In genomic region chr12:124352839-124353238, GRCh38 we compare ENCODE assay signal across 13 cellular contexts. TPM values are rescaled to one million over a fixed set of nuclear protein-coding genes. Genes with fewer than 3 reads are reported as not detected.
DNase-seq lines count a peak whose midpoint lies in the region; ATAC-seq, FAIRE-seq and TF ChIP-seq lines count a peak whose summit lies in the region.
"Had no signal": no experiment of that assay in that cellular context is flagged by ENCODE, and none has a peak within 500 bp of the region (broad histone marks: within the 10 kb centered on the region; RNA-seq: fewer than 3 reads in every experiment).

No MANE protein-coding gene starts in this region.

- peak overlapping the region; percentile 2 for H3K27ac Mint-ChIP-seq in activated T-cell treated with anti-CD3 and anti-CD28 coated beads, Interleukin-2, amount 50 U/mL, for 24 hours
- H3K27ac Mint-ChIP-seq in WTC11 = no peak overlapping the region
- H3K27ac Mint-ChIP-seq in CD4-positive, alpha-beta T cell = no peak overlapping the region

- peaks cover 87% of the 10 kb centered on the region for H3K36me3 Mint-ChIP-seq in activated T-cell treated with anti-CD3 and anti-CD28 coated beads, Interleukin-2, amount 50 U/mL, for 24 hours (ENCODE audit: low read depth)
- H3K36me3 Mint-ChIP-seq in WTC11 = peaks cover 28% of the 10 kb centered on the region
- peaks cover 59% of the 10 kb centered on the region for H3K36me3 Mint-ChIP-seq in CD4-positive, alpha-beta T cell (ENCODE audit: low read depth)

- no peak for FAIRE-seq in kidney (lab: Jason Lieb, UNC)

- H3K4me1 ChIP-seq in kidney (ENCODE audit: control insufficient read depth in 1 of 2, insufficient read depth in 1 of 2, low read depth in 1 of 2, low read length in 2 of 2) = peaks cover 11% of the 10 kb centered on the region in 2 donors

- H3K27me3 Mint-ChIP-seq in activated T-cell treated with anti-CD3 and anti-CD28 coated beads, Interleukin-2, amount 50 U/mL, for 24 hours = no peaks in the 10 kb centered on the region
- no peaks in the 10 kb centered on the region for H3K27me3 Mint-ChIP-seq in WTC11 (ENCODE audit: low read depth)
- no peaks in the 10 kb centered on the region for H3K27me3 Mint-ChIP-seq in CD4-positive, alpha-beta T cell

- H3K27me3 ChIP-seq in CD4-positive, alpha-beta T cell (ENCODE audit: control insufficient read depth, insufficient read depth, low read length) = no peaks in the 10 kb centered on the region
- H3K27me3 ChIP-seq: tibial artery had no signal

- no peaks in the 10 kb centered on the region for H3K9me3 Mint-ChIP-seq in activated T-cell treated with anti-CD3 and anti-CD28 coated beads, Interleukin-2, amount 50 U/mL, for 24 hours
- no peaks in the 10 kb centered on the region for H3K9me3 Mint-ChIP-seq in WTC11
- H3K9me3 Mint-ChIP-seq in CD4-positive, alpha-beta T cell = no peaks in the 10 kb centered on the region

- intact Hi-C loops in kidney (cut with DNase I) = no loop called here
- intact Hi-C loops in CD4-positive, alpha-beta T cell (cut with DNase I, micrococcal nuclease) = no loop called here

- POLR2A ChIA-PET in WTC11 (lab: Charles Lee) = no interaction called here
- POLR2A ChIA-PET in HEK293T (lab: Yijun Ruan, JAX) = no interaction called here
- POLR2A ChIA-PET in CD4-positive, alpha-beta T cell (lab: Charles Lee) = no interaction called here

- H3K9me3 ChIP-seq in kidney (ENCODE audit: control insufficient read depth in 1 of 2, low read length in 2 of 2) = no peaks in the 10 kb centered on the region
- H3K9me3 ChIP-seq in CD4-positive, alpha-beta T cell (ENCODE audit: control insufficient read depth, low read length) = no peaks in the 10 kb centered on the region
- H3K9me3 ChIP-seq: tibial artery had no signal

- H3K4me3 Mint-ChIP-seq in activated T-cell treated with anti-CD3 and anti-CD28 coated beads, Interleukin-2, amount 50 U/mL, for 24 hours = no peak overlapping the region
- H3K4me3 Mint-ChIP-seq in WTC11 = no peak overlapping the region
- H3K4me3 Mint-ChIP-seq in CD4-positive, alpha-beta T cell = no peak overlapping the region

- no peak for ATAC-seq in WTC11
- no peak for ATAC-seq in CD4-positive, alpha-beta T cell (ENCODE audit: poor library complexity)
- ATAC-seq: HCT116 had no signal

- no peak overlapping the region for H3K4me3 ChIP-seq in kidney (ENCODE audit: low read length in 2 of 2)
- H3K4me3 ChIP-seq: tibial artery had no signal

- H3K36me3 ChIP-seq in kidney (ENCODE audit: control insufficient read depth in 1 of 2, insufficient read depth in 2 of 2, low read length in 2 of 2) = peaks cover 35 to 66% of the 10 kb centered on the region in 2 donors

- CTCF ChIA-PET in WTC11 (lab: Charles Lee) = interaction anchor here (0.7 to 2.0 kb wide), 3 partner anchors 9 to 417 kb away, joined by 3 to 6 read pairs (median 3); no protein-coding TSS in a partner anchor
- CTCF ChIA-PET in HEK293T (lab: Yijun Ruan, JAX) = no interaction called here
- CTCF ChIA-PET in CD4-positive, alpha-beta T cell (lab: Charles Lee) = no interaction called here

- no peak overlapping the region for H3K9ac ChIP-seq in kidney (ENCODE audit: low read length in 2 of 2)

- H3K27ac ChIP-seq in kidney (ENCODE audit: low read depth in 2 of 2, low read length in 2 of 2) = no peak overlapping the region
- no peak overlapping the region for H3K27ac ChIP-seq in CD4-positive, alpha-beta T cell (ENCODE audit: low read depth, low read length)
- H3K27ac ChIP-seq: tibial artery had no signal

- no peak for DNase-seq in activated T-cell treated with anti-CD3 and anti-CD28 coated beads, Interleukin-2, amount 50 U/mL, for 24 hours
- no peak for DNase-seq in activated T-cell treated with anti-CD3 and anti-CD28 coated beads, Interleukin-2, amount 50 U/mL, for 48 hours
- no peak for DNase-seq in WTC11 (ENCODE audit: low spot score)
- DNase-seq in kidney = peak; percentile 81
- DNase-seq in ureter (ENCODE audit: low spot score) = peak; percentile 71
- DNase-seq in HEK293T (ENCODE audit: extremely low spot score) = no peak
- no peak for DNase-seq in ecto neural progenitor cell (ENCODE audit: low spot score)
- no peak for DNase-seq in CD4-positive, alpha-beta T cell
- DNase-seq: Karpas-422, kidney glomerular epithelial cell had no signal

- no peaks in the 10 kb centered on the region for H3K4me1 Mint-ChIP-seq in activated T-cell treated with anti-CD3 and anti-CD28 coated beads, Interleukin-2, amount 50 U/mL, for 24 hours (ENCODE audit: low read depth)
- no peaks in the 10 kb centered on the region for H3K4me1 Mint-ChIP-seq in WTC11
- H3K4me1 Mint-ChIP-seq in CD4-positive, alpha-beta T cell (ENCODE audit: low read depth) = no peaks in the 10 kb centered on the region

- no peak for TF ChIP-seq CTCF in WTC11 (IDR thresholded peaks at IDR 0.05)
- no peak for TF ChIP-seq CTCF in kidney (IDR thresholded peaks at IDR 0.05; ENCODE audit: borderline replicate concordance, extremely low read depth, insufficient read depth)
- no peak for TF ChIP-seq CTCF in CD4-positive, alpha-beta T cell (IDR thresholded peaks at IDR 0.05)

TF ChIP-seq in WTC11, 78 proteins besides CTCF, POLR2A, EP300 and RAD21:
- TF ChIP-seq USF1 (CRISPR knock-in tag; IDR thresholded peaks at IDR 0.05) (no peak), GABPB1 (CRISPR knock-in tag; IDR thresholded peaks at IDR 0.05) (peak; percentile 46; the same call in 1 of the 2 replicates)

TF ChIP-seq in HEK293T, 16 proteins besides CTCF, POLR2A, EP300 and RAD21:
- TF ChIP-seq ZNF384 (IDR thresholded peaks at IDR 0.05) (no peak), FOXA1 (IDR thresholded peaks at IDR 0.05) (no peak), FOXM1 (IDR thresholded peaks at IDR 0.05; ENCODE audit: borderline replicate concordance) (no peak), NFRKB (IDR thresholded peaks at IDR 0.05) (no peak), PKNOX1 (IDR thresholded peaks at IDR 0.05) (no peak), HDGF (IDR thresholded peaks at IDR 0.05; ENCODE audit: borderline replicate concordance) (no peak), TARDBP (IDR thresholded peaks at IDR 0.05) (no peak), SUZ12 (IDR thresholded peaks at IDR 0.05) (no peak), FOXK2 (IDR thresholded peaks at IDR 0.05) (no peak), CTBP1 (IDR thresholded peaks at IDR 0.05; ENCODE audit: borderline replicate concordance) (no peak), ELF4 (IDR thresholded peaks at IDR 0.05) (no peak), ARNT (IDR thresholded peaks at IDR 0.05) (no peak), SP1 (IDR thresholded peaks at IDR 0.05) (no peak), L3MBTL2 (conservative IDR thresholded peaks at IDR 0.05) (no peak)

RNA-seq across cellular contexts. Expression of gene RFLNA, which starts 57.9 kb away (rescaled TPM):
- total RNA-seq in WTC11 (2021) (6.3 to 11.3 TPM (median 10.2 TPM) in 3 replicates), kidney (0.76 TPM), ureter (1.1 TPM)
- polyA plus RNA-seq in kidney (ENCODE audit: insufficient read depth, low read depth, low replicate concordance) = 0.82 TPM
- not detected for total RNA-seq in CD4-positive, alpha-beta T cell
- polyA plus RNA-seq: BJ had no signal

Comparison
In these comparisons a context has a peak if more than half of its experiments do, and no peak if none do; other contexts are left out.
1. DNase-seq: peak in kidney (single experiment) and ureter (single experiment); none in activated T-cell treated with anti-CD3 and anti-CD28 coated beads, Interleukin-2, amount 50 U/mL, for 24 hours (single experiment), activated T-cell treated with anti-CD3 and anti-CD28 coated beads, Interleukin-2, amount 50 U/mL, for 48 hours (0 of 2), WTC11 (single experiment), HEK293T (single experiment), ecto neural progenitor cell (single experiment) and CD4-positive, alpha-beta T cell (0 of 10).